ENCODE assay signal across 9 cellular contexts in the genomic region with DNA sequence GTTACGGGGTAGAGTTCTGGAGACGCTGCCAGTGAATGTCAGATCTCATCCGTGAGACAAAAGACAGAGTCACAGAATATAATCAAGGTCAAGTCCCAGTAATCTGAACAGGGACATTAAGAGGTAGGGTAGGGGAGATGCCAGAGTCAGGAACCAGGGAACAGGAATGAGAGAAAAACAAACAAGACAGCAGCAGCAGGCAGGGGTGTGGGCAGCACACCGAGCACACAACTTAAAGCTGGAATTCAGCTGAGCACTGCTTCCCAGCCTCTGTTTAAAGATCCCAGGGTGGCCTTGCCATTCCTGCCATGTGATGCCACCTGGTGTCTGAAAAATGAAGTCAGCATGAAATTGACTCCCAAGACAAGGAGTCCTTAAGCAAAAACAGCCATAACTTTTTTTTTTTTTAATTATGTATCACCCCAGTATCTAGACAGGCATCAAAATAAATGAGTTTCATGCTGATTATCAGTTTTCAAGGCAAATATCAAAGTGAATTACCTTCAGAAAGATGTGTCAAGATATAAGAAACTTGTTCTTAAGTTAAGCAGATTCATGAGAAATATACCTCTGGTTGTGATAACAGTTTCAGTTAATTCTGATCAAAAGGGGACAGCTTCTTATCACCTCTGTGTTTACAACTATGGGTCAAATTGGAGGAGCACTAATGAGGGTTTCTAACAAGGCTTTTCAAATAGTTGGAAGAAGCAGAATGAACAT.
DNase-seq lines count a peak whose midpoint lies in the region; ATAC-seq, FAIRE-seq and TF ChIP-seq lines count a peak whose summit lies in the region.
"Had no signal": no experiment of that assay in that cellular context is flagged by ENCODE, and none has a peak within 500 bp of the region (broad histone marks: within the 10 kb centered on the region; RNA-seq: fewer than 3 reads in every experiment).

No MANE protein-coding gene starts in this region.

- H3K27ac ChIP-seq in small intestine (ENCODE audit: low read depth in 1 of 2, low read length in 1 of 2) = no peak overlapping the region
- H3K27ac ChIP-seq: BLaER1 had no signal

- no peak overlapping the region for H3K4me3 ChIP-seq in small intestine (ENCODE audit: low read depth in 1 of 2, low read length in 2 of 2)
- H3K4me3 ChIP-seq: BLaER1 had no signal

- H3K4me1 ChIP-seq in small intestine (ENCODE audit: control insufficient read depth in 2 of 2, insufficient read depth in 1 of 2, low read depth in 1 of 2, low read length in 1 of 2) = no peaks in the 10 kb centered on the region

- FAIRE-seq in small intestine (lab: Jason Lieb, UNC) = no peak

- 18 to 49% (median 32%) methylated on average over 4 of the region's 4 CpGs for WGBS in small intestine, 3 donors

- H3K27ac Mint-ChIP-seq in HFFc6 = no peak overlapping the region

- no peaks in the 10 kb centered on the region for H3K36me3 Mint-ChIP-seq in HFFc6 (ENCODE audit: low read depth)

- H3K4me1 Mint-ChIP-seq in HFFc6 (ENCODE audit: low read depth) = peaks cover 6% of the 10 kb centered on the region

- no peaks in the 10 kb centered on the region for H3K27me3 Mint-ChIP-seq in HFFc6 (ENCODE audit: insufficient read depth)

- no peaks in the 10 kb centered on the region for H3K9me3 ChIP-seq in small intestine (ENCODE audit: control insufficient read depth, low read depth)
- H3K9me3 ChIP-seq: BLaER1 had no signal

- DNase-seq in NCI-H1092 treated with DMSO at 0.1 percent for 48 hours (lab: John Stamatoyannopoulos, UW) (peak; percentile 25), NCI-H1092 (lab: John Stamatoyannopoulos, UW) (no peak), HFFc6 (peak; percentile 59), NCI-H345 treated with DMSO at 0.1 percent for 48 hours (lab: John Stamatoyannopoulos, UW; ENCODE audit: unreplicated experiment) (peak; percentile 19), astrocyte of the hippocampus (ENCODE audit: low read depth, low spot score) (peak; percentile 92), iPS DF 4.7 (ENCODE audit: extremely low read depth, low spot score) (peak; percentile 41), small intestine (peak; percentile 84)

- peak overlapping the region; percentile 59 for H3K4me3 Mint-ChIP-seq in HFFc6

- no peaks in the 10 kb centered on the region for H3K36me3 ChIP-seq in small intestine (ENCODE audit: control insufficient read depth in 2 of 2, insufficient read depth in 2 of 2, low read length in 2 of 2)
- H3K36me3 ChIP-seq: BLaER1 had no signal

- no peaks in the 10 kb centered on the region for H3K27me3 ChIP-seq in small intestine (ENCODE audit: control insufficient read depth in 2 of 2, insufficient read depth in 2 of 2, low read length in 2 of 2)
- H3K27me3 ChIP-seq: BLaER1 had no signal

- peak; percentile 79 for TF ChIP-seq CTCF in HFFc6 (IDR thresholded peaks at IDR 0.05)

- ATAC-seq in HG02588 (IDR thresholded peaks at IDR 0.05; ENCODE audit: unreplicated experiment) = no peak

- H3K9me3 Mint-ChIP-seq in HFFc6 = no peaks in the 10 kb centered on the region; the same call in 1 of the 2 replicates
